Comparison of ENCODE assay signal across 15 cellular contexts in the genomic region with DNA sequence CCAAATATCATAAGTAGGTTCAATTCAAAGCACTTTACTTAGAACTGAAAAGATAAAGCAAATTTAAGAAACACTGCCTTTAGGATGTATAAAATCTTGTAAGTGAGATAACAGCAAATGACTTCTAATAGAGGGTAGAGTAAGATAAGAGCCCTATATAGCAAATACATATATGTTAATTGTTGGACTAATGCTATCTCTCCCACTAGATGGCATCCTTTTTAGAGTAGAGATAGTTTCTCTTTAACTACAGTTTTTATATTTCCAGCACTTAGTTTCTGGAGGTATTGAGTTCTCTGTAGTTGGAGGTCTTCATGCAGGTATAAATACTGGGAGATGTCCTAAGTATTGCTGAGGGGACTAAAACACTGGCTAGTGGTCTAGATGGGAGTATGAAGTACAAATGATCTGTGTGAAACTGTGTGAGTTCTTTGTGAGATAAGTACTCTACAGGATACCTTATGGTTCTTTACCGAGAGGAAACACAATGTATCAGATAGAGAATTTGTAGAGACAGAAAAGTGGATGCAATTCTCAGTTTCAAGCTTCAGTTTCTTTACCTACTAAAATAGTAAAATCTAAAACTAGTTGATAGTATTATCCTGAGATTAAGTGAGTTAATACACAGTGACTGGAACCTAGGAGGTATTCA.
DNase-seq lines count a peak whose midpoint lies in the region; ATAC-seq and TF ChIP-seq lines count a peak whose summit lies in the region.
"Had no signal": no experiment of that assay in that cellular context is flagged by ENCODE, and none has a peak within 500 bp of the region (broad histone marks: within the 10 kb centered on the region; RNA-seq: fewer than 3 reads in every experiment).

No MANE protein-coding gene starts in this region.

- intact Hi-C loops in heart right ventricle (cut with DNase I) = no loop called here

- ATAC-seq in heart right ventricle (no peak), GM21528 (IDR thresholded peaks at IDR 0.05; ENCODE audit: low FRiP score, unreplicated experiment) (no peak)
- ATAC-seq: heart left ventricle had no signal

- peak overlapping the region; percentile 74 for H3K27ac ChIP-seq in cardiac muscle cell
- H3K27ac ChIP-seq in heart right ventricle = no peak overlapping the region
- H3K27ac ChIP-seq in effector memory CD4-positive, alpha-beta T cell (ENCODE audit: insufficient read depth, low read length, poor library complexity, severe bottlenecking) = no peak overlapping the region
- H3K27ac ChIP-seq: heart left ventricle, SJCRH30 had no signal

- peaks cover 24% of the 10 kb centered on the region for H3K4me1 ChIP-seq in cardiac muscle cell (ENCODE audit: low read depth)
- H3K4me1 ChIP-seq in heart right ventricle = no peaks in the 10 kb centered on the region
- H3K4me1 ChIP-seq in effector memory CD4-positive, alpha-beta T cell (ENCODE audit: control insufficient read depth, insufficient read depth, low read length, poor library complexity, severe bottlenecking) = no peaks in the 10 kb centered on the region
- H3K4me1 ChIP-seq: heart left ventricle had no signal

- H3K9me3 ChIP-seq in cardiac muscle cell (ENCODE audit: low read depth) = no peaks in the 10 kb centered on the region
- no peaks in the 10 kb centered on the region for H3K9me3 ChIP-seq in heart right ventricle
- no peaks in the 10 kb centered on the region for H3K9me3 ChIP-seq in effector memory CD4-positive, alpha-beta T cell (ENCODE audit: control insufficient read depth, low read length)
- H3K9me3 ChIP-seq: heart left ventricle, SJCRH30 had no signal

- TF ChIP-seq CTCF in cardiac muscle cell (IDR thresholded peaks at IDR 0.05; ENCODE audit: low read depth, low read length) (no peak), heart right ventricle (IDR thresholded peaks at IDR 0.05) (no peak), LNCaP clone FGC (IDR thresholded peaks at IDR 0.05; ENCODE audit: control insufficient read depth, extremely low read depth, insufficient read depth) (peak; percentile 45), brain (conservative IDR thresholded peaks at IDR 0.05) (peak; percentile 36 to 56)

- H3K4me3 Mint-ChIP-seq in brain = no peak overlapping the region
- H3K4me3 Mint-ChIP-seq: activated naive CD8-positive, alpha-beta T cell had no signal

- H3K27me3 ChIP-seq in cardiac muscle cell = no peaks in the 10 kb centered on the region
- no peaks in the 10 kb centered on the region for H3K27me3 ChIP-seq in heart right ventricle
- H3K27me3 ChIP-seq in effector memory CD4-positive, alpha-beta T cell (replicated peaks; ENCODE audit: control insufficient read depth, insufficient read depth, low read length, poor library complexity, severe bottlenecking) = no peaks in the 10 kb centered on the region
- H3K27me3 ChIP-seq: heart left ventricle, SJCRH30 had no signal

- H3K36me3 ChIP-seq in cardiac muscle cell (no peaks in the 10 kb centered on the region), heart right ventricle (no peaks in the 10 kb centered on the region)
- no peaks in the 10 kb centered on the region for H3K36me3 ChIP-seq in effector memory CD4-positive, alpha-beta T cell (ENCODE audit: control insufficient read depth, insufficient read depth, low read length)
- H3K36me3 ChIP-seq: heart left ventricle, SJCRH30 had no signal

- DNase-seq in cardiac muscle cell (ENCODE audit: low read depth in 1 of 2, low spot score in 1 of 2) = peak in 1 of 2 donors; percentile 22
- no peak for DNase-seq in heart right ventricle
- DNase-seq in LNCaP clone FGC (ENCODE audit: low read depth) = peak; percentile 3
- no peak for DNase-seq in nucleus accumbens (lab: John Stamatoyannopoulos, UW)
- no peak for DNase-seq in effector memory CD4-positive, alpha-beta T cell
- DNase-seq in activated CD8-positive, alpha-beta memory T cell treated with anti-CD3 and anti-CD28 coated beads, Interleukin-2, amount 50 U/mL, for 48 hours = no peak
- DNase-seq: activated CD4-positive, alpha-beta T cell treated with anti-CD3 and anti-CD28 coated beads, Interleukin-2, amount 50 U/mL, for 4 hours; C1 segment of cervical spinal cord; heart left ventricle; stimulated activated CD4-positive, alpha-beta T cell treated with anti-CD3 and anti-CD28 coated beads, Interleukin-12 subunit alpha, Interleukin-12 subunit beta, amount 100 ng/mL, for 4 hours; stimulated activated naive CD4-positive, alpha-beta T cell treated with Interleukin-2 at 50 U/mL for 16 hours had no signal

- H3K4me1 Mint-ChIP-seq in brain = peaks cover 33% of the 10 kb centered on the region

- WGBS in heart right ventricle, 2 donors = 28 to 32% methylated on average over 1 of the region's 1 CpG

- H3K4me3 ChIP-seq in cardiac muscle cell (no peak overlapping the region), heart right ventricle (no peak overlapping the region), LNCaP clone FGC (ENCODE audit: low read depth, low read length) (no peak overlapping the region)
- H3K4me3 ChIP-seq in effector memory CD4-positive, alpha-beta T cell (ENCODE audit: insufficient read depth, low read depth, low read length, poor library complexity, severe bottlenecking) = no peak overlapping the region
- H3K4me3 ChIP-seq: heart left ventricle, SJCRH30 had no signal

- H3K27me3 Mint-ChIP-seq in brain = peaks cover 3% of the 10 kb centered on the region
- H3K27me3 Mint-ChIP-seq: activated naive CD8-positive, alpha-beta T cell had no signal

- H3K36me3 Mint-ChIP-seq in brain = no peaks in the 10 kb centered on the region
- H3K36me3 Mint-ChIP-seq: activated naive CD8-positive, alpha-beta T cell had no signal

- peak overlapping the region in 2 of 5 experiments; percentile 14 to 18 for H3K27ac Mint-ChIP-seq in brain
- H3K27ac Mint-ChIP-seq: activated naive CD8-positive, alpha-beta T cell had no signal

- H3K9me3 Mint-ChIP-seq in brain = no peaks in the 10 kb centered on the region

Comparison
In these comparisons a context has a peak if more than half of its experiments do, and no peak if none do; other contexts are left out.
1. CTCF ChIP-seq: peak in LNCaP clone FGC (single experiment) and brain (2 of 2); none in cardiac muscle cell (single experiment) and heart right ventricle (0 of 9).